In genomic region chr1:227762231-227762911, GRCh38 we compare ENCODE assay signal across 8 cellular contexts. TPM values are rescaled to one million over a fixed set of nuclear protein-coding genes. Genes with fewer than 3 reads are reported as not detected.
DNase-seq lines count a peak whose midpoint lies in the region; ATAC-seq and TF ChIP-seq lines count a peak whose summit lies in the region.

No MANE protein-coding gene starts in this region.

- no peak overlapping the region for H3K4me2 ChIP-seq in neural progenitor cell

- peaks cover 58% of the 10 kb centered on the region for H3K4me1 Mint-ChIP-seq in activated T-helper 17 cell treated with anti-CD3 and anti-CD28 coated beads, Interleukin-2, amount 50 U/mL, for 72 hours
- peaks cover 4% of the 10 kb centered on the region for H3K4me1 Mint-ChIP-seq in neural progenitor cell

- peak; percentile 60 for ATAC-seq in activated T-helper 17 cell treated with anti-CD3 and anti-CD28 coated beads, Interleukin-2, amount 50 U/mL, for 72 hours (replicated peaks)

- in situ Hi-C loops in G401 (cut with HindIII; ENCODE audit: low sequenced_read_pairs): loop anchor here (25.0 kb wide), 1 partner anchor 175 kb away; the partner anchor contains the start of gene WNT9A

- TF ChIP-seq EP300 in stomach (IDR thresholded peaks at IDR 0.05): no peak

- H3K9me3 Mint-ChIP-seq in activated T-helper 17 cell treated with anti-CD3 and anti-CD28 coated beads, Interleukin-2, amount 50 U/mL, for 72 hours: no peaks in the 10 kb centered on the region
- no peaks in the 10 kb centered on the region for H3K9me3 Mint-ChIP-seq in neural progenitor cell

- H3K36me3 Mint-ChIP-seq in activated T-helper 17 cell treated with anti-CD3 and anti-CD28 coated beads, Interleukin-2, amount 50 U/mL, for 72 hours (ENCODE audit: low read depth): peaks cover 71% of the 10 kb centered on the region
- H3K36me3 Mint-ChIP-seq in neural progenitor cell: peaks cover 17% of the 10 kb centered on the region

- no peaks in the 10 kb centered on the region for H3K27me3 Mint-ChIP-seq in activated T-helper 17 cell treated with anti-CD3 and anti-CD28 coated beads, Interleukin-2, amount 50 U/mL, for 72 hours
- H3K27me3 Mint-ChIP-seq in neural progenitor cell (ENCODE audit: insufficient read depth, low read depth): peaks cover 2% of the 10 kb centered on the region

- peaks cover 20% of the 10 kb centered on the region for H3K79me2 ChIP-seq in neural progenitor cell (ENCODE audit: low read depth)

- H3K27ac Mint-ChIP-seq in activated T-helper 17 cell treated with anti-CD3 and anti-CD28 coated beads, Interleukin-2, amount 50 U/mL, for 72 hours: peak overlapping the region; percentile 49
- no peak overlapping the region for H3K27ac Mint-ChIP-seq in neural progenitor cell

- intact Hi-C loops in stomach (cut with DNase I; ENCODE audit: low total_unique reads): loop anchor here (5.0 kb wide), 1 partner anchor 185 kb away; the partner anchor contains the start of gene WNT9A

- TF ChIP-seq POLR2A in stomach (IDR thresholded peaks at IDR 0.05): no peak

- no peak overlapping the region for H3K9ac ChIP-seq in neural progenitor cell

- H3K4me1 ChIP-seq in neural progenitor cell: no peaks in the 10 kb centered on the region
- peaks cover 15 to 74% (median 44%) of the 10 kb centered on the region in 4 donors for H3K4me1 ChIP-seq in stomach

- H3K27ac ChIP-seq in neural progenitor cell: no peak overlapping the region
- peak overlapping the region in 2 of 5 donors; percentile 50 to 80 for H3K27ac ChIP-seq in stomach

- H3K4me3 Mint-ChIP-seq in activated T-helper 17 cell treated with anti-CD3 and anti-CD28 coated beads, Interleukin-2, amount 50 U/mL, for 72 hours: peak overlapping the region; percentile 44
- no peak overlapping the region for H3K4me3 Mint-ChIP-seq in neural progenitor cell

- no peaks in the 10 kb centered on the region for H3K27me3 ChIP-seq in MG63
- H3K27me3 ChIP-seq in neural progenitor cell: no peaks in the 10 kb centered on the region
- no peaks in the 10 kb centered on the region for H3K27me3 ChIP-seq in stomach

- no peaks in the 10 kb centered on the region for H3F3A ChIP-seq in neural progenitor cell (ENCODE audit: low read depth)

- H3K4me3 ChIP-seq in MG63 (no peak overlapping the region), fibroblast of the aortic adventitia (ENCODE audit: low read depth, low read length) (no peak overlapping the region), neural progenitor cell (no peak overlapping the region), stomach (no peak overlapping the region)

- no peaks in the 10 kb centered on the region for H3K9me3 ChIP-seq in MG63
- H3K9me3 ChIP-seq in neural progenitor cell (ENCODE audit: low read depth): no peaks in the 10 kb centered on the region
- no peaks in the 10 kb centered on the region for H3K9me3 ChIP-seq in stomach

- H3K36me3 ChIP-seq in MG63 (peaks cover 82% of the 10 kb centered on the region), neural progenitor cell (no peaks in the 10 kb centered on the region), stomach (peaks cover 19 to 65% (median 60%) of the 10 kb centered on the region in 4 donors)

- TF ChIP-seq CTCF in fibroblast of the aortic adventitia (IDR thresholded peaks at IDR 0.05; ENCODE audit: insufficient read depth, low read length) (peak; percentile 83), neural progenitor cell (IDR thresholded peaks at IDR 0.05) (peak; percentile 90), stomach (IDR thresholded peaks at IDR 0.05) (peak in 5 of 7 experiments; percentile 80 to 87 (median 85))

- no peak overlapping the region for H2AFZ ChIP-seq in neural progenitor cell (replicated peaks)

- 3 to 18% (median 16%) methylated on average over 18 to 22 of the region's 22 CpGs for WGBS in stomach, 5 donors

- peaks cover 42% of the 10 kb centered on the region for H4K20me1 ChIP-seq in neural progenitor cell (ENCODE audit: low read depth)

- DNase-seq in G401 (ENCODE audit: low spot score): peak; percentile 80
- peak; percentile 65 for DNase-seq in HCEC 1CT
- DNase-seq in MG63: peak; percentile 95
- DNase-seq in SHP77 (lab: John Stamatoyannopoulos, UW): peak; percentile 88 to 92
- peak; percentile 73 for DNase-seq in fibroblast of the aortic adventitia (ENCODE audit: low read depth)
- peak; percentile 93 for DNase-seq in neural progenitor cell (ENCODE audit: low spot score)
- DNase-seq in stomach: peak; percentile 88

RNA-seq across cellular contexts. Expression of gene SNAP47, which starts 27.1 kb away (rescaled TPM):
- total RNA-seq in G401 (2014; rRNA removed; shearing (Covaris generic)): 72.9 and 84.9 TPM in 2 replicates
- 55.5 and 59.8 TPM in 2 replicates for total RNA-seq in MG63 (2014; rRNA removed; shearing (Covaris generic); ENCODE audit: low replicate concordance)
- 10 to 100 TPM; 42.9 to 53.6 TPM for total RNA-seq in activated T-helper 17 cell treated with anti-CD3 and anti-CD28 coated beads, Interleukin-2, amount 50 U/mL, for 72 hours
- total RNA-seq in fibroblast of the aortic adventitia (ENCODE audit: low replicate concordance) (31.1 and 35.9 TPM in 2 replicates), neural progenitor cell (ENCODE audit: low replicate concordance) (52.8 and 54.8 TPM in 2 replicates), stomach (100 to 1,000 TPM in 1 of 5 donors, 10 to 100 TPM in 4; 24.8 to 117 (median 73.0) TPM)
- 10 to 100 TPM; 13.7 to 20.8 (median 16.9) TPM for polyA plus RNA-seq in stomach

RNA-seq across cellular contexts. Expression of gene JMJD4, which starts 27.3 kb away (rescaled TPM):
- 38.3 and 38.7 TPM in 2 replicates for total RNA-seq in G401 (2014; rRNA removed; shearing (Covaris generic))
- total RNA-seq in MG63 (2014; rRNA removed; shearing (Covaris generic); ENCODE audit: low replicate concordance): 40.2 and 63.4 TPM in 2 replicates
- 10 to 100 TPM; 10.6 to 19.9 TPM for total RNA-seq in activated T-helper 17 cell treated with anti-CD3 and anti-CD28 coated beads, Interleukin-2, amount 50 U/mL, for 72 hours
- total RNA-seq in fibroblast of the aortic adventitia (ENCODE audit: low replicate concordance): 13.4 and 26.8 TPM in 2 replicates
- total RNA-seq in neural progenitor cell (ENCODE audit: low replicate concordance): 7.5 and 13.6 TPM in 2 replicates
- total RNA-seq in stomach: 10 to 100 TPM in 3 of 5 donors, 1 to 10 TPM in 2; 2.3 to 26.8 (median 17.5) TPM
- polyA plus RNA-seq in stomach: 10 to 100 TPM in 2 of 3 donors, 1 to 10 TPM in 1; 8.2 to 11.9 (median 10.7) TPM

RNA-seq across cellular contexts. Expression of gene PRSS38, which starts 53.1 kb away (rescaled TPM):
- not detected in 2 replicates for total RNA-seq in G401 (2014; rRNA removed; shearing (Covaris generic))
- not detected in 2 replicates for total RNA-seq in MG63 (2014; rRNA removed; shearing (Covaris generic); ENCODE audit: low replicate concordance)
- not detected for total RNA-seq in activated T-helper 17 cell treated with anti-CD3 and anti-CD28 coated beads, Interleukin-2, amount 50 U/mL, for 72 hours
- total RNA-seq in fibroblast of the aortic adventitia (ENCODE audit: low replicate concordance) (not detected in 2 replicates), neural progenitor cell (ENCODE audit: low replicate concordance) (not detected in 2 replicates), stomach (not detected)
- polyA plus RNA-seq in stomach: not detected
